ENCODE assay signal across 1 cellular context in the genomic region with DNA sequence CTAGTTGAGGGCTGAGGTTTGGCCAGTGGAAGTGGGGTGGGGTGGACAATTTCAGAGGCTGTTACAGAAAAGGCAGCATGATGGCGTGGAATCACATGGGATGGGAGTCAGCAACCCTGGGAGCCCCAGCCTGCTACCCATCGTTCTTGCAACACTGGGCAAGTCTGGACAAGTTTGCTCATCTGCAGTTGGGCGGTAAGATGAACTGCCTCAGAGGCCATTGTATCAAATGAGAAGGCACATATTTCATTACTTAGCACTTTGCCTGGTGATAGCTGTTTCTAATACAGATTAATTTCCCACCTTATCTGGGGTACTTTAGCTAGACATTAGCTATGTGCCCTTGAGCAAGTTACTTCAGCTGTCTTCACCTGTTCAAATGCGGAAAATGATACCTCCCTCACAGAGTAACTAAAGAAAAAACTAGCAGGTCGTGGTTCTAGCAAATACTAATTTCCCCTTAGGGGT.
TF ChIP-seq lines count a peak whose summit lies in the region.

No MANE protein-coding gene starts in this region.

TF ChIP-seq in HEK293, 187 proteins besides CTCF, POLR2A, EP300 and RAD21 (continued from another document):
- TF ChIP-seq, protein P1, sequence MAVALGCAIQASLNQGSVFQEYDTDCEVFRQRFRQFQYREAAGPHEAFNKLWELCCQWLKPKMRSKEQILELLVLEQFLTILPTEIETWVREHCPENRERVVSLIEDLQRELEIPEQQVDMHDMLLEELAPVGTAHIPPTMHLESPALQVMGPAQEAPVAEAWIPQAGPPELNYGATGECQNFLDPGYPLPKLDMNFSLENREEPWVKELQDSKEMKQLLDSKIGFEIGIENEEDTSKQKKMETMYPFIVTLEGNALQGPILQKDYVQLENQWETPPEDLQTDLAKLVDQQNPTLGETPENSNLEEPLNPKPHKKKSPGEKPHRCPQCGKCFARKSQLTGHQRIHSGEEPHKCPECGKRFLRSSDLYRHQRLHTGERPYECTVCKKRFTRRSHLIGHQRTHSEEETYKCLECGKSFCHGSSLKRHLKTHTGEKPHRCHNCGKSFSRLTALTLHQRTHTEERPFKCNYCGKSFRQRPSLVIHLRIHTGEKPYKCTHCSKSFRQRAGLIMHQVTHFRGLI (tag by site-specific recombination; IDR thresholded peaks at IDR 0.05): peak; percentile 88; the same call in 1 of the 2 replicates
- no peak for TF ChIP-seq ZSCAN16 (tag by site-specific recombination; IDR thresholded peaks at IDR 0.05)
- peak; percentile 74; the same call in 1 of the 2 replicates for TF ChIP-seq KLF7 (tag by site-specific recombination; IDR thresholded peaks at IDR 0.05; ENCODE audit: borderline replicate concordance)
TF ChIP-seq in HEK293: peak in this region for 67.
